In the genomic region with DNA sequence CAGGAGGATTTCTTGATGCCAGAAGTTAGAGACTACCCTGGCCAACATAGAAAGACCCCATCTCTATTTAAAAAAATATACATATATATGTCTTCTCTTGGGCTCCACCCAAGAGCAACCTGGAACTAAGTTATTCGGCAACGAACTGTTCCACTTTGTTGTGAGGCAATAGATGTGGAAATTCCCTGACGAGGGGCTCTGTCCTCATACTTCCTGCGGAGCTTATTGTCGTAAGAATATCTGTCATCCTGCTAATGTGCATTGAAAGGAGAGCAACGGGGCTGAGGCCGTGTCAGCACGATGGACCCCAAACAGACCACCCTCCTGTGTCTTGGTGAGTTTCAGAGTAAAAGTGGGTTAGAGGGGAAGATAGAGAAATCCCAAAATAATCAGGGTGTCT, we compare ENCODE assay signal across 17 cellular contexts.
DNase-seq lines count a peak whose midpoint lies in the region; ATAC-seq and TF ChIP-seq lines count a peak whose summit lies in the region.
"Had no signal": no experiment of that assay in that cellular context is flagged by ENCODE, and none has a peak within 500 bp of the region (broad histone marks: within the 10 kb centered on the region; RNA-seq: fewer than 3 reads in every experiment).

A gene (plus strand): TSS at position 246 of the 400 bp plus-strand sequence. CDS start 55 bp downstream, at position 301.

- H3K27ac ChIP-seq in VCaP, result 0 out of 2 replicates have a peak within 1 kb of the TSS, but pooled peaks have one; percentile 3
- H3K27ac ChIP-seq: SJCRH30 had no signal

- no peak for TF ChIP-seq CTCF in VCaP (conservative IDR thresholded peaks at IDR 0.05)

- ATAC-seq in HG03045 (IDR thresholded peaks at IDR 0.05; ENCODE audit: unreplicated experiment), result no peak
- ATAC-seq in HG03565 (IDR thresholded peaks at IDR 0.05; ENCODE audit: unreplicated experiment), result no peak

- peak; percentile 82 for DNase-seq in GF-D8 (lab: John Stamatoyannopoulos, UW)
- peak; percentile 84 for DNase-seq in NOMO-1 treated with DMSO at 0.1 percent for 48 hours (lab: John Stamatoyannopoulos, UW; ENCODE audit: unreplicated experiment)
- peak; percentile 23 for DNase-seq in pons (ENCODE audit: low spot score)
- DNase-seq in NCI-H2107 treated with DMSO at 0.1 percent for 48 hours (lab: John Stamatoyannopoulos, UW; ENCODE audit: unreplicated experiment), result no peak
- DNase-seq in activated naive CD4-positive, alpha-beta T cell treated with anti-CD3 and anti-CD28 coated beads, Interleukin-2, amount 50 U/mL, for 16 hours, result no peak
- DNase-seq: Calu3; CD4-positive, alpha-beta memory T cell; NCI-H1048; NCI-H146; NCI-H226; NCI-H524 treated with DMSO at 0.1 percent for 48 hours; OCI-M1; SJCRH30; SW 1271 had no signal

Comparison
In these comparisons a context has a peak if more than half of its experiments do, and no peak if none do; other contexts are left out.
1. DNase-seq: peak in GF-D8 (single experiment), NOMO-1 treated with DMSO at 0.1 percent for 48 hours (single experiment) and pons (single experiment); none in NCI-H2107 treated with DMSO at 0.1 percent for 48 hours (single experiment) and activated naive CD4-positive, alpha-beta T cell treated with anti-CD3 and anti-CD28 coated beads, Interleukin-2, amount 50 U/mL, for 16 hours (single experiment).